15 cellular contexts compared by ENCODE assay signal in the genomic region with DNA sequence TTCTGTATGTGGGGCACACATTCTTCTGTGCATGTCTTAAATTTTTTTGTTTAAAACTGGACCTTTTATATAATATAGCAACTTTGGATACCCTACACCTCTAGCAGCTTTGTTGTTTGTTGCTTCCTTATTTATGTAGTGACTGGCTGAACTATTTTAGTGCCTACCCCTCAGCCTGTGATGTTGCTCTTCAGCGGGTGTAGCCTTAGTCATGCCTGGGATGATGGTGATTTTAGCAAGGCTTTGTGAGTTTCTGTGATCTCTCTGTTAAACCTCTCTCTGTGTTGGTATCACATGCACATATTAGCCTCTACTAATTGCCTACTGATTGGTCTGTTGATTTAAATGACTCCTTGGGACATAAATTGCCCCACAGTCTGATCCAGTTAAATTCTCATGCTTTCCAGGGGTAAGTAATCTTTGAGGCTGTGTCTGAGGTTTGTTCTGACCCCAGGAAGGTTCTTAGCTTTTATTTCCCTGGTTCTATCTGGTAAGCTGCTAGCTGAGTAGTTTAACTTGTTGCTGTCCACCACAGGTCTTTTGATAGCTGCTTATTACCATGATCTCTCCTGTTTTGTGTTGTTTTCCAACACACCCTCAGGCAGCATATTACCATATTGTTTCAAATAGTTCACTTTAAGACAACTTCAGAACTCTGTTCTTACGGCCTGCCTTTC. TPM values are rescaled to one million over a fixed set of nuclear protein-coding genes. Genes with fewer than 3 reads are reported as not detected.
DNase-seq lines count a peak whose midpoint lies in the region; ATAC-seq and TF ChIP-seq lines count a peak whose summit lies in the region.
"Had no signal": no experiment of that assay in that cellular context is flagged by ENCODE, and none has a peak within 500 bp of the region (broad histone marks: within the 10 kb centered on the region; RNA-seq: fewer than 3 reads in every experiment).

No MANE protein-coding gene starts in this region.

- H3K4me2 ChIP-seq in mesendoderm (ENCODE audit: low read length) (no peak overlapping the region), PC-9 (no peak overlapping the region)
- H3K4me2 ChIP-seq: hepatocyte had no signal

- POLR2A ChIA-PET in PC-9 (lab: Charles Lee; ENCODE audit: unreplicated experiment): no interaction called here

- H3K27me3 ChIP-seq in cardiac muscle cell: no peaks in the 10 kb centered on the region
- H3K27me3 ChIP-seq in left ventricle myocardium inferior (ENCODE audit: low read depth): no peaks in the 10 kb centered on the region
- no peaks in the 10 kb centered on the region for H3K27me3 ChIP-seq in mesendoderm (ENCODE audit: insufficient read depth, low read length, poor library complexity)
- H3K27me3 ChIP-seq in PC-9 (ENCODE audit: insufficient read depth, low read depth): no peaks in the 10 kb centered on the region
- no peaks in the 10 kb centered on the region for H3K27me3 ChIP-seq in esophagus muscularis mucosa
- H3K27me3 ChIP-seq: hepatocyte had no signal

- H3K9me2 ChIP-seq in PC-9 (ENCODE audit: insufficient read depth): no peaks in the 10 kb centered on the region

- TF ChIP-seq CTCF in cardiac muscle cell (IDR thresholded peaks at IDR 0.05; ENCODE audit: low read depth, low read length): no peak
- TF ChIP-seq CTCF in left ventricle myocardium inferior (IDR thresholded peaks at IDR 0.05; ENCODE audit: borderline replicate concordance): no peak
- TF ChIP-seq CTCF in PC-9 (conservative IDR thresholded peaks at IDR 0.05): no peak
- no peak for TF ChIP-seq CTCF in esophagus muscularis mucosa (IDR thresholded peaks at IDR 0.05)

- no peak overlapping the region for H2BK120ac ChIP-seq in mesendoderm (ENCODE audit: low read depth, low read length)

- H4K5ac ChIP-seq in mesendoderm (ENCODE audit: low read length): no peak overlapping the region

- CTCF ChIA-PET in PC-9 (lab: Charles Lee): no interaction called here

- H3K4me1 Mint-ChIP-seq in activated naive CD8-positive, alpha-beta T cell (ENCODE audit: low read depth): peaks cover 74% of the 10 kb centered on the region

- no peak overlapping the region for H3K56ac ChIP-seq in mesendoderm (ENCODE audit: low read length)

- no peaks in the 10 kb centered on the region for H3K79me1 ChIP-seq in mesendoderm (ENCODE audit: low read length)

- no peak overlapping the region for H3K23ac ChIP-seq in mesendoderm (ENCODE audit: low read length)

- H3F3A ChIP-seq in PC-9 (ENCODE audit: insufficient read depth, low read depth): no peaks in the 10 kb centered on the region

- TF ChIP-seq POLR2A in esophagus muscularis mucosa (IDR thresholded peaks at IDR 0.05; ENCODE audit: low read depth): no peak

- no peak for ATAC-seq in HG03175 (IDR thresholded peaks at IDR 0.05; ENCODE audit: unreplicated experiment)
- ATAC-seq in HG02588 (IDR thresholded peaks at IDR 0.05; ENCODE audit: unreplicated experiment): no peak
- ATAC-seq: HCT116, Right ventricle myocardium inferior had no signal

- H3K27ac Mint-ChIP-seq in activated naive CD8-positive, alpha-beta T cell: peak overlapping the region; percentile 64

- no peak overlapping the region for H3K18ac ChIP-seq in mesendoderm (ENCODE audit: low read length)

- H3K4me3 Mint-ChIP-seq in activated naive CD8-positive, alpha-beta T cell: peak overlapping the region; percentile 3

- no peak overlapping the region for H2BK15ac ChIP-seq in mesendoderm (replicated peaks; ENCODE audit: low read depth)

- WGBS in mesendoderm (ENCODE audit: extremely low coverage, insufficient coverage, low lambda C conversion rate): no CpG with 5 or more reads among the region's 2 CpGs
- 100% methylated on average over 2 of the region's 2 CpGs for WGBS in esophagus muscularis mucosa

- TF ChIP-seq EP300 in esophagus muscularis mucosa (IDR thresholded peaks at IDR 0.05): no peak

- H3K9ac ChIP-seq in mesendoderm (ENCODE audit: low read length): no peak overlapping the region

- peaks cover 24% of the 10 kb centered on the region for H3K4me1 ChIP-seq in cardiac muscle cell (ENCODE audit: low read depth)
- peaks cover 66% of the 10 kb centered on the region for H3K4me1 ChIP-seq in left ventricle myocardium inferior
- H3K4me1 ChIP-seq in mesendoderm (ENCODE audit: control insufficient read depth, low read depth, low read length): peaks cover 5% of the 10 kb centered on the region
- H3K4me1 ChIP-seq in PC-9 (replicated peaks; ENCODE audit: insufficient read depth): no peaks in the 10 kb centered on the region
- H3K4me1 ChIP-seq in esophagus muscularis mucosa: peaks cover 32 to 72% (median 61%) of the 10 kb centered on the region in 4 donors

- H3K36me3 ChIP-seq in cardiac muscle cell (no peaks in the 10 kb centered on the region), left ventricle myocardium inferior (no peaks in the 10 kb centered on the region), mesendoderm (ENCODE audit: control insufficient read depth, insufficient read depth, low read length) (no peaks in the 10 kb centered on the region), PC-9 (ENCODE audit: low read depth) (no peaks in the 10 kb centered on the region), esophagus muscularis mucosa (no peaks in the 10 kb centered on the region)

- no peak overlapping the region for H3K4ac ChIP-seq in mesendoderm (ENCODE audit: low read depth, low read length)

- peaks cover 4% of the 10 kb centered on the region for H3K36me3 Mint-ChIP-seq in activated naive CD8-positive, alpha-beta T cell

- peaks cover 10% of the 10 kb centered on the region; the same call in 1 of the 2 replicates for H4K20me1 ChIP-seq in PC-9 (ENCODE audit: insufficient read depth)

- intact Hi-C loops in left ventricle myocardium inferior (cut with micrococcal nuclease): no loop called here
- intact Hi-C loops in PC-9 (cut with micrococcal nuclease; ENCODE audit: unreplicated experiment): no loop called here
- intact Hi-C loops in esophagus muscularis mucosa (cut with DNase I): no loop called here

- no peaks in the 10 kb centered on the region for H3K9me3 ChIP-seq in cardiac muscle cell (ENCODE audit: low read depth)
- H3K9me3 ChIP-seq in left ventricle myocardium inferior (replicated peaks): no peaks in the 10 kb centered on the region
- no peaks in the 10 kb centered on the region for H3K9me3 ChIP-seq in PC-9 (ENCODE audit: insufficient read depth, low read depth)
- H3K9me3 ChIP-seq in esophagus muscularis mucosa: peaks cover 0 to 4% (median 0%) of the 10 kb centered on the region in 4 donors

- H3K4me3 ChIP-seq in cardiac muscle cell (no peak overlapping the region), left ventricle myocardium inferior (no peak overlapping the region), mesendoderm (ENCODE audit: low read length) (no peak overlapping the region), PC-9 (no peak overlapping the region), esophagus muscularis mucosa (no peak overlapping the region)
- H3K4me3 ChIP-seq: hepatocyte, lung had no signal

- H3K27ac ChIP-seq in cardiac muscle cell (peak overlapping the region; percentile 76), left ventricle myocardium inferior (replicated peaks) (no peak overlapping the region), mesendoderm (ENCODE audit: low read depth, low read length) (no peak overlapping the region), PC-9 (no peak overlapping the region), esophagus muscularis mucosa (replicated peaks in 1 of 4) (no peak overlapping the region)
- H3K27ac ChIP-seq: hepatocyte had no signal

- no peaks in the 10 kb centered on the region for H3K27me3 Mint-ChIP-seq in activated naive CD8-positive, alpha-beta T cell

- no peak overlapping the region for H2BK5ac ChIP-seq in mesendoderm (ENCODE audit: low read length)

- no peak overlapping the region for H4K8ac ChIP-seq in mesendoderm (ENCODE audit: low read depth, low read length)

- no peak overlapping the region for H2AFZ ChIP-seq in PC-9
- H2AFZ ChIP-seq: hepatocyte had no signal

- no TSS peak for BruUV-seq in PC-9 (replicated peaks; lab: Mats Ljungman, UMichigan)

- no peak overlapping the region for H2AK5ac ChIP-seq in mesendoderm (ENCODE audit: low read length)

- H3K79me2 ChIP-seq in mesendoderm (ENCODE audit: control insufficient read depth, insufficient read depth, low read length) (peaks cover 74% of the 10 kb centered on the region), PC-9 (ENCODE audit: low read depth) (peaks cover 83% of the 10 kb centered on the region)

- no peaks in the 10 kb centered on the region for H3K9me3 Mint-ChIP-seq in activated naive CD8-positive, alpha-beta T cell (ENCODE audit: low read depth)

- DNase-seq in cardiac muscle cell (ENCODE audit: low read depth in 1 of 2, low spot score in 1 of 2) (no peak), left ventricle myocardium inferior (no peak), mesendoderm (peak; percentile 25), PC-9 (no peak), esophagus muscularis mucosa (ENCODE audit: extremely low spot score) (no peak)
- DNase-seq: NCI-H1105; NCI-H526 treated with DMSO at 0.1 percent for 48 hours; stimulated activated naive CD4-positive, alpha-beta T cell treated with Interleukin-2 at 50 U/mL for 16 hours had no signal

RNA-seq across cellular contexts. Expression of gene USP9X, which starts 22.9 kb away (rescaled TPM):
- total RNA-seq in cardiac muscle cell (72.4 and 95.6 TPM in 2 replicates), left ventricle myocardium inferior (50.9 TPM), PC-9 (2021) (38.4 and 43.2 TPM in 2 replicates), esophagus muscularis mucosa (100 to 1,000 TPM in 3 of 4 donors, 10 to 100 TPM in 1; 97.3 to 142 (median 113) TPM)
- polyA plus RNA-seq in cardiac muscle cell: 43.1 and 62.4 TPM in 2 replicates
- polyA plus RNA-seq in mesendoderm (2013, experiment 1 of 2): 22.1 TPM
- polyA plus RNA-seq in mesendoderm (2013, experiment 2 of 2): 21.0 TPM
